In the genomic region with DNA sequence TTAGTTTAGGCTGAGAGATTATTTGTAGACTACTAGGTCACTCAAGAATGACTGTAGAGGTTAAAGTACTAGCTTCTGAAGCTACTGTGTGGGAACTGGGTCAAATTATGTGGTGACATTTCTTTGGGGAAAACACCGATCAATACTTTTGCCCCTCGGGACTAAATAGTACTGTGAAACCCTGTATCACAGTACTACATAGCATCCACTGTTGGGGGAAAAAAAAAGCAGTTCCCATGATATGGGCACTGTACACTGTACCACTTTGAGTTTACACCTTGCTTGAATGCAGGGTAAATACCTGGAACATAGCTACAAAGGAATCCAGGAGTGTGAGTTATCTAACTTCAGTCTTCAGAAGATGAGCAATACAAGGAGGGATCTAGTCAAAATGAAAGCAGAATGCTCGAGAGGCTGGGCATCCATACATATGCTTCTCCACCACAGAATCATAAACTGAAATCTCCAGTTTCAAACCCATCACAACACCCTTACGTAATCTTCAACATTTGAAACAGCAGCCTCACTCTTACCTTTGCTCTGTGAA, we compare ENCODE assay signal across 18 cellular contexts.
A peak's percentile ranks its signal among the peaks of the same experiment; 100 is the strongest.
DNase-seq lines count a peak whose midpoint lies in the region; ATAC-seq and TF ChIP-seq lines count a peak whose summit lies in the region.
"Had no signal": no experiment of that assay in that cellular context is flagged by ENCODE, and none has a peak within 500 bp of the region (broad histone marks: within the 10 kb centered on the region; RNA-seq: fewer than 3 reads in every experiment).

No MANE protein-coding gene starts in this region.

- no peaks in the 10 kb centered on the region for H3K27me3 ChIP-seq in MM.1S (replicated peaks; ENCODE audit: insufficient read depth, low read length)
- H3K27me3 ChIP-seq: thyroid gland had no signal

- no peak overlapping the region; the same call in 1 of the 2 replicates for H2AFZ ChIP-seq in MM.1S (ENCODE audit: low read length)

- H3K9me3 ChIP-seq in MM.1S (replicated peaks; ENCODE audit: insufficient read depth, low read length), result no peaks in the 10 kb centered on the region
- H3K9me3 ChIP-seq: prostate gland, thyroid gland had no signal

- DNase-seq in MM.1S (peak; percentile 21), foreskin melanocyte (no peak), OCI-M2 (lab: John Stamatoyannopoulos, UW; ENCODE audit: unreplicated experiment) (no peak), glomerular visceral epithelial cell (ENCODE audit: extremely low spot score) (no peak)
- DNase-seq in stimulated activated CD8-positive, alpha-beta memory T cell treated with anti-CD3 and anti-CD28 coated beads, Interleukin-4, amount 100 ng/mL, for 48 hours, result no peak
- DNase-seq: activated CD4-positive, alpha-beta memory T cell treated with anti-CD3 and anti-CD28 coated beads for 36 hours; activated gamma-delta T cell treated with Interleukin-2 at 50 U/mL for 16 hours; C1 segment of cervical spinal cord; immature natural killer cell; midbrain; NCI-H510A; thyroid gland had no signal

- H3K4me2 ChIP-seq in MM.1S (ENCODE audit: low read depth, low read length), result no peak overlapping the region

- H3K9me2 ChIP-seq in MM.1S (replicated peaks; ENCODE audit: insufficient read depth, low read length), result no peaks in the 10 kb centered on the region

- TF ChIP-seq CTCF in MM.1S (IDR thresholded peaks at IDR 0.05; ENCODE audit: low read length), result no peak

- ATAC-seq in GM18520 (IDR thresholded peaks at IDR 0.05; ENCODE audit: unreplicated experiment), result peak; percentile 73
- ATAC-seq in GM21381 (IDR thresholded peaks at IDR 0.05; ENCODE audit: unreplicated experiment), result peak; percentile 78
- ATAC-seq in HG03045 (IDR thresholded peaks at IDR 0.05; ENCODE audit: unreplicated experiment), result peak; percentile 65
- ATAC-seq: HCT116, HepG2 had no signal

- no peaks in the 10 kb centered on the region for H3K4me1 ChIP-seq in MM.1S (ENCODE audit: low read length)
- H3K4me1 ChIP-seq: prostate gland, thyroid gland had no signal

- no peak overlapping the region for H3K27ac ChIP-seq in MM.1S (ENCODE audit: low read length)
- H3K27ac ChIP-seq: prostate gland, thyroid gland had no signal

- no peaks in the 10 kb centered on the region for H3K36me3 ChIP-seq in MM.1S (replicated peaks; ENCODE audit: insufficient read depth, low read length)
- H3K36me3 ChIP-seq: prostate gland, thyroid gland had no signal

- H3F3A ChIP-seq in MM.1S (ENCODE audit: insufficient read depth, low read length), result no peaks in the 10 kb centered on the region

- no peaks in the 10 kb centered on the region for H3K79me2 ChIP-seq in MM.1S (ENCODE audit: low read length)

- H4K20me1 ChIP-seq in MM.1S (ENCODE audit: insufficient read depth, low read length), result no peaks in the 10 kb centered on the region

- no peak overlapping the region for H3K4me3 ChIP-seq in MM.1S (ENCODE audit: low read length)
- H3K4me3 ChIP-seq: prostate gland, thyroid gland had no signal

- no peak overlapping the region for H3K9ac ChIP-seq in MM.1S (ENCODE audit: low read length)
